ENCODE assay signal across 1 cellular context in genomic region chr11:128963744-128964340, GRCh38.
TF ChIP-seq lines count a peak whose summit lies in the region.

No MANE protein-coding gene starts in this region.

TF ChIP-seq in GM12878, 131 proteins besides CTCF, POLR2A, EP300 and RAD21:
- no peak for TF ChIP-seq HDAC2 (IDR thresholded peaks at IDR 0.05)
- TF ChIP-seq ZNF592 (IDR thresholded peaks at IDR 0.05): no peak
- no peak for TF ChIP-seq NR2F1 (conservative IDR thresholded peaks at IDR 0.05)
- TF ChIP-seq CHD2 (IDR thresholded peaks at IDR 0.05; ENCODE audit: borderline replicate concordance, low read depth, low read length): no peak
- TF ChIP-seq ZBTB40 (IDR thresholded peaks at IDR 0.05; ENCODE audit: borderline replicate concordance): no peak
- TF ChIP-seq ZZZ3 (IDR thresholded peaks at IDR 0.05; ENCODE audit: control insufficient read depth, insufficient read length, low read depth): no peak
- TF ChIP-seq SREBF1 (IDR thresholded peaks at IDR 0.05; ENCODE audit: low read length): no peak
- no peak for TF ChIP-seq E2F8 (IDR thresholded peaks at IDR 0.05; ENCODE audit: low read depth, partially characterized antibody)
- TF ChIP-seq MLLT1 (IDR thresholded peaks at IDR 0.05): no peak
